In the genomic region with DNA sequence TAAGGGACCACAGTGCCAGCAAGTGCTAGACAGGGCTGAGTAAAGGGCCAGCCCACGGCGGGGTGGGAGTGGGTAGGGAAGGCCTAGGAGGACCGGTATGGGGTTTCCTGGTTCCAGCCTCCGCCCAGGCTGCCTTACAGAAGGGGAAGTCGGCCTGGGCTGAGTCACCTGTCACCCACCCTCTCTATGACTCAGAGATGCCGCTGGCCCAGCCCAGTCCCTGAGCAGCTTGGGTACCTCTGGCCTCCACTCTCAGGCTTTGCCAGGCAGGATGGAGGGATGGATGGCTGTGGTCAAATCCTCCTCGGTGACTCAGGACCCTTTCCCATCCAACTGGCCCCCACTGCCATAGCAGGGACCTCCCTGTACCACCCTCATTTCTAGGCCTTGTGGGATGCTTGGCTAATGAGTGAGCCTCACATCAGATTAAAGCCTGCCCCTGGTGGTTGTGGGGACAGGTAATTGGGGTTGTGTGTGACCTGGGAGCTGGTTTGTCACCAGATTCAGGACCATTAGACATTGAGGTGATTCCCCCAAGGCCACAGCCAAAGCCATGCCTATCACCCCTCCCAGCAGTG, we compare ENCODE assay signal across 8 cellular contexts. TPM values are rescaled to one million over a fixed set of nuclear protein-coding genes. Genes with fewer than 3 reads are reported as not detected.
A peak's percentile ranks its signal among the peaks of the same experiment; 100 is the strongest.
DNase-seq lines count a peak whose midpoint lies in the region; ATAC-seq and TF ChIP-seq lines count a peak whose summit lies in the region.

No MANE protein-coding gene starts in this region.

- CTCF ChIA-PET in PC-9 (lab: Charles Lee) = interaction anchor here (1.1 kb wide), 1 partner anchor 17 kb away, joined by 3 read pairs; no protein-coding TSS in a partner anchor

- ATAC-seq in GM21723 (IDR thresholded peaks at IDR 0.05; ENCODE audit: unreplicated experiment) = no peak

- H3K79me2 ChIP-seq in PC-9 (ENCODE audit: low read depth) = no peaks in the 10 kb centered on the region

- H3F3A ChIP-seq in PC-9 (ENCODE audit: insufficient read depth, low read depth) = peaks cover 11% of the 10 kb centered on the region; the same call in 1 of the 2 replicates

- H3K4me1 ChIP-seq in PC-9 (replicated peaks; ENCODE audit: insufficient read depth) = peaks cover 15% of the 10 kb centered on the region

- H2AFZ ChIP-seq in PC-9 = no peak overlapping the region

- no peak; the same call in 1 of the 2 replicates for TF ChIP-seq CTCF in PC-9 (conservative IDR thresholded peaks at IDR 0.05)

- no peaks in the 10 kb centered on the region for H3K36me3 ChIP-seq in PC-9 (ENCODE audit: low read depth)

- H3K27ac ChIP-seq in PC-9 = peak overlapping the region; percentile 30; the same call in 1 of the 2 replicates

- H3K27me3 ChIP-seq in PC-9 (ENCODE audit: insufficient read depth, low read depth) = no peaks in the 10 kb centered on the region

- H3K4me3 ChIP-seq in PC-9 = no peak overlapping the region

- H3K9me2 ChIP-seq in PC-9 (ENCODE audit: insufficient read depth) = no peaks in the 10 kb centered on the region

- peak; percentile 27 for DNase-seq in GOT3 (lab: John Stamatoyannopoulos, UW)
- DNase-seq in PC-9 = peak; percentile 86 to 90
- DNase-seq in activated T-helper 1 cell treated with Interleukin-2 at 50 U/mL for 16 hours (ENCODE audit: low read depth) = peak; percentile 60
- DNase-seq in germinal center (ENCODE audit: low spot score) = peak; percentile 40
- peak; percentile 84 to 92 for DNase-seq in stimulated activated CD4-positive, alpha-beta T cell treated with anti-CD3 and anti-CD28 coated beads, Interleukin-4, amount 100 ng/mL, for 4 hours
- DNase-seq in SK-N-DZ (ENCODE audit: low spot score) = no peak
- DNase-seq in NCI-H1092 (lab: John Stamatoyannopoulos, UW) = no peak

- no peaks in the 10 kb centered on the region for H4K20me1 ChIP-seq in PC-9 (ENCODE audit: insufficient read depth)

- POLR2A ChIA-PET in PC-9 (lab: Charles Lee; ENCODE audit: unreplicated experiment) = interaction anchor here (0.6 kb wide), 1 partner anchor 134 kb away, joined by 3 read pairs; no protein-coding TSS in a partner anchor

- peak overlapping the region; percentile 56 for H3K4me2 ChIP-seq in PC-9

- no peaks in the 10 kb centered on the region for H3K9me3 ChIP-seq in PC-9 (ENCODE audit: insufficient read depth, low read depth)

- intact Hi-C loops in PC-9 (cut with micrococcal nuclease; ENCODE audit: unreplicated experiment) = no loop called here

- BruUV-seq in PC-9 (replicated peaks; lab: Mats Ljungman, UMichigan) = no TSS peak

RNA-seq across cellular contexts. Expression of gene SLC35E4, which starts 13.9 kb away (rescaled TPM):
- total RNA-seq in PC-9 (2021) = 4.7 and 6.4 TPM in 2 replicates
- 4.0 and 5.4 TPM in 2 replicates for polyA plus RNA-seq in SK-N-DZ (2014; cell fraction: cytosol; rRNA removed)
- 0.73 and 2.0 TPM in 2 replicates for polyA plus RNA-seq in SK-N-DZ (2014; cell fraction: nucleus; rRNA removed)

RNA-seq across cellular contexts. Expression of gene DUSP18, which starts 18.2 kb away (rescaled TPM):
- 9.9 and 11.0 TPM in 2 replicates for total RNA-seq in PC-9 (2021)
- polyA plus RNA-seq in SK-N-DZ (2014; cell fraction: cytosol; rRNA removed) = 2.2 and 3.9 TPM in 2 replicates
- polyA plus RNA-seq in SK-N-DZ (2014; cell fraction: nucleus; rRNA removed) = 0.99 and 1.3 TPM in 2 replicates

RNA-seq across cellular contexts. Expression of gene TCN2, which starts 42.5 kb away (rescaled TPM):
- 11.5 and 12.9 TPM in 2 replicates for total RNA-seq in PC-9 (2021)
- 8.5 and 9.7 TPM in 2 replicates for polyA plus RNA-seq in SK-N-DZ (2014; cell fraction: cytosol; rRNA removed)
- polyA plus RNA-seq in SK-N-DZ (2014; cell fraction: nucleus; rRNA removed) = 7.3 and 7.8 TPM in 2 replicates

RNA-seq across cellular contexts. Expression of gene OSBP2, which starts 45.2 kb away (rescaled TPM):
- total RNA-seq in PC-9 (2021) = 7.1 and 9.2 TPM in 2 replicates
- polyA plus RNA-seq in SK-N-DZ (2014; cell fraction: cytosol; rRNA removed) = 1.4 and 2.7 TPM in 2 replicates
- polyA plus RNA-seq in SK-N-DZ (2014; cell fraction: nucleus; rRNA removed) = 0.77 and 1.4 TPM in 2 replicates

RNA-seq across cellular contexts. Expression of gene PES1, which starts 57.8 kb away (rescaled TPM):
- total RNA-seq in PC-9 (2021) = 94.3 and 127 TPM in 2 replicates
- 62.8 and 92.6 TPM in 2 replicates for polyA plus RNA-seq in SK-N-DZ (2014; cell fraction: cytosol; rRNA removed)
- 71.5 and 84.6 TPM in 2 replicates for polyA plus RNA-seq in SK-N-DZ (2014; cell fraction: nucleus; rRNA removed)

Comparison
In these comparisons a context has a peak if more than half of its experiments do, and no peak if none do; other contexts are left out.
1. DNase-seq: peak in GOT3 (single experiment), PC-9 (2 of 2), activated T-helper 1 cell treated with Interleukin-2 at 50 U/mL for 16 hours (single experiment), germinal center (single experiment) and stimulated activated CD4-positive, alpha-beta T cell treated with anti-CD3 and anti-CD28 coated beads, Interleukin-4, amount 100 ng/mL, for 4 hours (2 of 2); none in SK-N-DZ (single experiment) and NCI-H1092 (single experiment).